ENCODE assay signal across 22 cellular contexts in the genomic region with DNA sequence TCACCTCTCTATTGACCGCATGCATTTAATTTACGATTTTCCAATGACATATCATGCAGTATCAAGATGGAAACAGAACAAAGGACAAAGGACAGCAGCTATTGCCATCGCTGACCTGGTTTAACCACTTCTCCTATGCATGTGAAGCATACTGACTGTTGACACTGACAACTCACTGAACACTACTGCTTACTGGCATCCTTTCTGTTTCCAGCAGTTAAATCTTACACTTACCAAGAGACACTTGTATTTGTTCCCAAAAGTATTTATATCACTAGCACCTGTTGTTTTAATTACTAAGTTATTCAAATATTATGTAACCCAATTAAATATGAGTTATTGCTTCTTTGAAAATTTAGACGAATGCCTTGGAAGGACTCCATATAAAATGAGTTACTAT.
"Had no signal": no experiment of that assay in that cellular context is flagged by ENCODE, and none has a peak within 500 bp of the region (broad histone marks: within the 10 kb centered on the region; RNA-seq: fewer than 3 reads in every experiment).

No MANE protein-coding gene starts in this region.

- H3K27me3 ChIP-seq: ascending aorta, brain microvascular endothelial cell, colonic mucosa, dorsolateral prefrontal cortex, spleen, upper lobe of left lung had no signal

- DNase-seq: activated CD4-positive, alpha-beta T cell treated with anti-CD3 and anti-CD28 coated beads, Interleukin-2, amount 10 ng/mL, durations not matched to agents 7 days and 5 days; activated CD4-positive, CD25-positive, alpha-beta regulatory T cell treated with anti-CD3 and anti-CD28 coated beads, Interleukin-2, amount 50 U/mL, for 72 hours; activated CD8-positive, alpha-beta T cell treated with anti-CD3 and anti-CD28 coated beads, Interleukin-2, amount 10 ng/mL, durations not matched to agents 7 days and 5 days; activated gamma-delta T cell treated with Interleukin-2 at 50 U/mL for 16 hours; activated T-cell treated with anti-CD3 and anti-CD28 coated beads, Interleukin-2, amount 50 U/mL, for 1 hour; brain microvascular endothelial cell; colonic mucosa; dorsolateral prefrontal cortex; effector memory CD8-positive, alpha-beta T cell; kidney; midbrain; natural killer cell; retina; spleen; stimulated activated CD4-positive, alpha-beta T cell treated with anti-CD3 and anti-CD28 coated beads, Interleukin-4, amount 100 ng/mL, for 4 hours; stimulated activated naive CD8-positive, alpha-beta T cell treated with anti-CD3 and anti-CD28 coated beads, Interleukin-15, Interleukin-2, amounts not matched to agents 100 U/mL and 50 U/mL, for 24 hours; T-helper 2 cell; upper lobe of left lung; WERI-Rb-1 had no signal

- H3K36me3 ChIP-seq: ascending aorta, brain microvascular endothelial cell, colonic mucosa, spleen, upper lobe of left lung, WERI-Rb-1 had no signal

- ATAC-seq: activated CD8-positive, alpha-beta T cell treated with anti-CD3 and anti-CD28 coated beads, Interleukin-2, amount 10 ng/mL, durations not matched to agents 7 days and 5 days; activated naive CD4-positive, alpha-beta T cell treated with anti-CD3 and anti-CD28 coated beads, Interleukin-2, amount 50 U/mL, for 72 hours; effector memory CD8-positive, alpha-beta T cell; left lobe of liver; natural killer cell; stimulated activated naive CD8-positive, alpha-beta T cell treated with anti-CD3 and anti-CD28 coated beads, Interleukin-15, Interleukin-2, amounts not matched to agents 100 U/mL and 50 U/mL, for 24 hours had no signal

- FAIRE-seq: kidney had no signal

- H3K4me1 ChIP-seq: colonic mucosa, spleen had no signal

- H3K27ac ChIP-seq: ascending aorta, brain microvascular endothelial cell, colonic mucosa, dorsolateral prefrontal cortex, spleen, upper lobe of left lung, WERI-Rb-1 had no signal

- H3K4me3 ChIP-seq: ascending aorta, colonic mucosa, dorsolateral prefrontal cortex, spleen, upper lobe of left lung had no signal

- H3K9me3 ChIP-seq: ascending aorta, colonic mucosa, spleen, upper lobe of left lung had no signal
